ENCODE assay signal across 13 cellular contexts in the genomic region with DNA sequence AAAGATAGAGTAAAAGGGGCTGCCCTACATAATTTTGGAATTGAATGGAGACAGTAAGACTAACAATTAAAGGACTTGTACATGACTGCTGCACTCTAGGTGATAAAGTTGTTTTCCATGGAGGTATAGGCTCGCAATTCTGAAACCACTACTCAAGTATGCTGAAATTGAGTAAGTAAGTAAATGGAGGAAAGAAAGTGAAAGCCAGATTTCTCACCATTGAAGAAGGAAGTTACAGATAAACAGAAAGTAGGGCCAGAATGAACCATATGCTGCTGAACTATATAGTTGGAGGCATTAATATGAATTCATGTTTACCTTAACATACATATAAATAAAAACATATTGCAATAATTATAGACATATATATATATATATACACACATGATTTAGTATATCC.
DNase-seq lines count a peak whose midpoint lies in the region; ATAC-seq lines count a peak whose summit lies in the region.
"Had no signal": no experiment of that assay in that cellular context is flagged by ENCODE, and none has a peak within 500 bp of the region (broad histone marks: within the 10 kb centered on the region; RNA-seq: fewer than 3 reads in every experiment).

No MANE protein-coding gene starts in this region.

- POLR2A ChIA-PET in T-cell (lab: Charles Lee) = no interaction called here

- CTCF ChIA-PET in T-cell (lab: Charles Lee) = no interaction called here

- no peaks in the 10 kb centered on the region for H3K27me3 Mint-ChIP-seq in T-cell
- H3K27me3 Mint-ChIP-seq: CD4-positive, alpha-beta memory T cell had no signal

- no peaks in the 10 kb centered on the region for H3K4me1 Mint-ChIP-seq in T-cell
- H3K4me1 Mint-ChIP-seq: CD4-positive, alpha-beta memory T cell had no signal

- no peak overlapping the region for H3K27ac Mint-ChIP-seq in T-cell
- H3K27ac Mint-ChIP-seq: CD4-positive, alpha-beta memory T cell had no signal

- ATAC-seq in GM18858 (IDR thresholded peaks at IDR 0.05; ENCODE audit: unreplicated experiment) = peak; percentile 67
- peak; percentile 57 for ATAC-seq in GM21390 (IDR thresholded peaks at IDR 0.05; ENCODE audit: unreplicated experiment)
- ATAC-seq in HG03159 (IDR thresholded peaks at IDR 0.05; ENCODE audit: unreplicated experiment) = peak; percentile 57
- ATAC-seq in T-cell (replicated peaks in 1 of 4) = no peak
- no peak for ATAC-seq in GM21528 (IDR thresholded peaks at IDR 0.05; ENCODE audit: low FRiP score, unreplicated experiment)
- ATAC-seq: A549, HCT116 had no signal

- H3K9me3 Mint-ChIP-seq in T-cell = peaks cover 2 to 16% (median 9%) of the 10 kb centered on the region in 3 donors

- peak; percentile 22 for DNase-seq in OCI-M1 (lab: John Stamatoyannopoulos, UW)
- DNase-seq in T-cell = no peak
- DNase-seq in hypothalamus (lab: John Stamatoyannopoulos, UW) = no peak
- DNase-seq: BE2C; CD4-positive, alpha-beta memory T cell; DMS79; GM23248 had no signal

- no peak overlapping the region for H3K4me3 Mint-ChIP-seq in T-cell
- H3K4me3 Mint-ChIP-seq: CD4-positive, alpha-beta memory T cell had no signal

- no peaks in the 10 kb centered on the region for H3K36me3 Mint-ChIP-seq in T-cell
- H3K36me3 Mint-ChIP-seq: CD4-positive, alpha-beta memory T cell had no signal

Comparison
In these comparisons a context has a peak if more than half of its experiments do, and no peak if none do; other contexts are left out.
1. ATAC-seq: peak in GM18858 (single experiment), GM21390 (single experiment) and HG03159 (single experiment); none in T-cell (0 of 4) and GM21528 (single experiment).